1 cellular context compared by ENCODE assay signal in the genomic region with DNA sequence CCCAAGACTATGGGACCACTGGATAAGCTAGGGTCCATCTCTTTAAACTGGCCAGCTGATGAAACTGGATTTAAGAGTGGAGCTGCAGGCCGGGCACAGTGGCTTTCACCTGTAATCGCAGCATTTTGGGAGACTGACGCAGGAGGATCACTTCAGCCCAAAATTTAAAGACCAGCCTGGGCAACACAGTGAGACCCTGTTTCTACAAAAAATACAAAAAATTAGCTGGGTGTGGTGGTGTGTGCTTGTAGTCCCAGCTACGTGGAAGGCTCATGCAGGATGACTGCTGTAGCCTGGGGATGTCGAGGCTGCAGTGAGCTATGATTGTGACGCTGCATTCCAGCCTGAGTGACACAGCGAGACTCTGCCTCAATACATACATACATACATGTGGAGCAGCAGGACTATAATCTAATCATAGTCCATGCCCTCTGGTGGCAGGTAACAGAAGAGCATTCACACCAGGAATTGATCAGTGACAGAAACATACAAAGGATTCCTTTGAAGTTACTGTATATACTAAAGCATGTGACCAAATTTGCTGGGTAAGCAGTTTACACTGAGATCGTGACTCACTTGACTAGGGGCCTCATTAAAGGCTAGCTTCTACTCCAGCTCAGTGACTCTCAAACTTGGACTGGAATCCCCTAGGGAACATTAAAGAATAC.
TF ChIP-seq lines count a peak whose summit lies in the region.

No MANE protein-coding gene starts in this region.

TF ChIP-seq in H1, 55 proteins besides CTCF, POLR2A, EP300 and RAD21:
- TF ChIP-seq NRF1 (IDR thresholded peaks at IDR 0.05; ENCODE audit: low read depth, low read length) (no peak), MAFK (IDR thresholded peaks at IDR 0.05; ENCODE audit: low read depth, low read length) (peak; percentile 87), CEBPB (IDR thresholded peaks at IDR 0.05; ENCODE audit: low read depth, low read length) (no peak), GTF2F1 (IDR thresholded peaks at IDR 0.05; ENCODE audit: borderline replicate concordance, low read depth, low read length) (no peak)
TF ChIP-seq in H1: peak in this region for 1.
